In the genomic region with DNA sequence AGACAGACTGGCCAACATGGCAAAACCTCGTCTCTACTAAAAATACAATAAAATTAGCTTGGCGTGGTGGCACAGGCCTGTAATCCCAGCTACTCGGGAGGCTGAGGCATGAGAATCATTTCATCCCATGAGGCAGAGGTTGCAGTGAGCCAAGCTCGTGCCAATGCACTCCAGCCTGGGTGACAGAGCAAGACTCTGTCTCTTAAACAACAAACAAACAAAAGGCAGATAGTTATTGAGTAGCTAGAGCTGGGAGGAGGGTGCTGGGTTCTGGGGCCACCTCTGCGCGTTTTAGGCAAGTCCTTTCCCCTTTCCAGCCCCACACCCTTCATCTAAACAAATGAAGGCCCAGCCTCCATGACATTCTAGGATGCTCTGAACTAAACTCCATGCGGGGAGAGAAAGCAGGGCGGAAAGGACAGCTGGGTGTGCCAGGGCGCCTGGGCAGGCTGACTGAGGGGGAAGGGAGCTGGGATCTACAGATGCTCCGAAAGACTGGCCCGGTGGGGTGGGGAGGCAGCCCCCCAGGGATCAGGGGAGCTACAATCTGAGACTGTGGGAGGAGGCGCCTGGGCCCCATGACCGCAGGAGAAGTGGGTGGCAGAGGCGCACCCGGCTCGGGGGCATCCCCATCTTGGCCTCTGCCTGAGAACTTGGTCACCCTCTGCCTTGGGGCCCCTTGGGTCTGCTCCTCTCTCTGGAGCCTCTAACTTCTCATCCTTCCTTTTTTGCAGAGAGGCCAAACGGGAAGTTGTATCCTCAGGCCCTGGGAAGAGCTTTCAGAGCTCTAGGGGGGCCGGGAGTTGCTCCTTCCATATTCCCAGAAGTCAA, we compare ENCODE assay signal across 9 cellular contexts. TPM values are rescaled to one million over a fixed set of nuclear protein-coding genes. Genes with fewer than 3 reads are reported as not detected.
DNase-seq lines count a peak whose midpoint lies in the region; ATAC-seq, FAIRE-seq and TF ChIP-seq lines count a peak whose summit lies in the region.
"Had no signal": no experiment of that assay in that cellular context is flagged by ENCODE, and none has a peak within 500 bp of the region (broad histone marks: within the 10 kb centered on the region; RNA-seq: fewer than 3 reads in every experiment).

No MANE protein-coding gene starts in this region.

- H3K27ac ChIP-seq in H1 (ENCODE audit: low read depth, low read length) = no peak overlapping the region
- H3K27ac ChIP-seq: tibial artery had no signal

- no peak overlapping the region for H3K4me3 ChIP-seq in H1 (ENCODE audit: extremely low read depth in 1 of 4, insufficient read depth in 2 of 4, low read depth in 3 of 4, low read length in 4 of 4)
- H3K4me3 ChIP-seq: tibial artery had no signal

- TF ChIP-seq CTCF in H1 (IDR thresholded peaks at IDR 0.05; ENCODE audit: control extremely low read depth in 1 of 3, insufficient read depth in 1 of 3, low read depth in 1 of 3, low read length in 3 of 3) (no peak), chondrocyte (IDR thresholded peaks at IDR 0.05) (no peak)

- H3K23me2 ChIP-seq in H1 (ENCODE audit: low read depth, low read length) = no peaks in the 10 kb centered on the region

- peak; percentile 47 to 55 for DNase-seq in activated CD4-positive, alpha-beta T cell treated with anti-CD3 and anti-CD28 coated beads for 24 hours (ENCODE audit: low read depth in 2 of 2)
- DNase-seq in H1 (ENCODE audit: low read depth in 1 of 2, low spot score in 2 of 2) (no peak), chondrocyte (ENCODE audit: low spot score) (no peak), RCC 7860 (ENCODE audit: low spot score) (no peak), NCI-H187 (lab: John Stamatoyannopoulos, UW) (no peak)
- peak; percentile 43 to 50 for DNase-seq in stimulated activated CD8-positive, alpha-beta memory T cell treated with anti-CD3 and anti-CD28 coated beads, Interleukin-15, amount 100 ng/mL, for 4 hours (ENCODE audit: low read depth in 2 of 2)

- H3K79me2 ChIP-seq in H1 (ENCODE audit: control insufficient read depth in 1 of 2, insufficient read depth in 2 of 2, low read length in 2 of 2) = no peaks in the 10 kb centered on the region

- peak overlapping the region; percentile 78; the same call in 1 of the 2 replicates for H2AFZ ChIP-seq in H1 (ENCODE audit: low read length)

- H2BK20ac ChIP-seq in H1 (ENCODE audit: low read length) = no peak overlapping the region

- H3K9ac ChIP-seq in H1 (replicated peaks in 1 of 4; ENCODE audit: extremely low read depth in 1 of 4, low read depth in 3 of 4, low read length in 3 of 4) = no peak overlapping the region

- no peak overlapping the region for H4K91ac ChIP-seq in H1 (replicated peaks; ENCODE audit: insufficient read length, low read length)

- no peak for TF ChIP-seq EP300 in H1 (IDR thresholded peaks at IDR 0.05; ENCODE audit: borderline replicate concordance in 1 of 2, low read depth in 2 of 2, low read length in 2 of 2)

- no peak for TF ChIP-seq POLR2A in H1 (IDR thresholded peaks at IDR 0.05; ENCODE audit: control extremely low read depth in 1 of 2, low read depth in 2 of 2, low read length in 2 of 2)

- ATAC-seq in GM21619 (IDR thresholded peaks at IDR 0.05; ENCODE audit: unreplicated experiment) (peak; percentile 28), HG03342 (IDR thresholded peaks at IDR 0.05; ENCODE audit: unreplicated experiment) (no peak)

- H3K36me3 ChIP-seq in H1 (ENCODE audit: control insufficient read depth in 2 of 4, insufficient read depth in 4 of 4, low read length in 3 of 4) = no peaks in the 10 kb centered on the region
- H3K36me3 ChIP-seq: tibial artery had no signal

- no peak overlapping the region for H2AK5ac ChIP-seq in H1 (ENCODE audit: low read depth, low read length)

- no peak overlapping the region for H2BK12ac ChIP-seq in H1 (ENCODE audit: low read depth, low read length)

- no peak overlapping the region for H3K18ac ChIP-seq in H1 (ENCODE audit: extremely low read depth, low read length)

- 87% methylated on average over 17 of the region's 18 CpGs; no CpG with 5 or more reads in 1 of the 2 experiments for WGBS in H1 (ENCODE audit: extremely low coverage in 1 of 2, insufficient coverage in 1 of 2, insufficient read length in 1 of 2, insufficient replicate concordance in 2 of 2, low coverage in 1 of 2, low lambda C conversion rate in 2 of 2, missing lambda C conversion rate in 1 of 2), 2 experiments

- H3K27me3 ChIP-seq in H1 (replicated peaks in 1 of 4; ENCODE audit: control insufficient read depth in 3 of 4, extremely low read depth in 1 of 4, insufficient read depth in 3 of 4, low read length in 3 of 4) = peaks cover 0 to 2% (median 0%) of the 10 kb centered on the region in 4 experiments; a peak in 1 of 7 replicates

- H2BK15ac ChIP-seq in H1 (ENCODE audit: low read length) = no peak overlapping the region

- H3K4me1 ChIP-seq in H1 (replicated peaks in 1 of 4; ENCODE audit: control insufficient read depth in 3 of 4, insufficient read depth in 4 of 4, low read length in 3 of 4) = peaks cover 0 to 3% (median 0%) of the 10 kb centered on the region in 4 experiments; a peak in 1 of 7 replicates
- H3K4me1 ChIP-seq: tibial artery had no signal

- H4K5ac ChIP-seq in H1 (ENCODE audit: insufficient read length, low read depth, low read length) = no peak overlapping the region

- no peak overlapping the region for H3K56ac ChIP-seq in H1 (replicated peaks; ENCODE audit: insufficient read length, low read depth, low read length)

- peaks cover 2% of the 10 kb centered on the region for H3K27me3 Mint-ChIP-seq in chondrocyte (ENCODE audit: low read depth)

- H4K8ac ChIP-seq in H1 (ENCODE audit: extremely low read depth, insufficient read depth, low read length) = no peak overlapping the region

- CTCF ChIA-PET in H1 (lab: Charles Lee; ENCODE audit: partially characterized antibody) = interaction anchor here (0.5 to 1.9 kb wide), 6 partner anchors 9 to 86 kb away, joined by 3 to 6 read pairs (median 4); partner anchors contain the start of gene DCTPP1

- no peaks in the 10 kb centered on the region for H4K20me1 ChIP-seq in H1 (replicated peaks in 1 of 2; ENCODE audit: control insufficient read depth in 1 of 2, insufficient read depth in 2 of 2, low read length in 2 of 2)

- no peak overlapping the region for H3K23ac ChIP-seq in H1 (ENCODE audit: insufficient read length)

- H3K79me1 ChIP-seq in H1 (ENCODE audit: low read depth, low read length) = no peaks in the 10 kb centered on the region

- H3K4me3 Mint-ChIP-seq in chondrocyte (ENCODE audit: unreplicated experiment) = no peak overlapping the region

- TF ChIP-seq RAD21 in H1 (IDR thresholded peaks at IDR 0.05 in 1 of 2, conservative IDR thresholded peaks at IDR 0.05 in 1 of 2; ENCODE audit: low read depth in 2 of 2, low read length in 2 of 2) = no peak

- H3K9me3 Mint-ChIP-seq in chondrocyte (ENCODE audit: low read depth) = no peaks in the 10 kb centered on the region

- FAIRE-seq in H1 (lab: Jason Lieb, UNC) (no peak), RCC 7860 (lab: Jason Lieb, UNC) (no peak)

- H3K9me3 ChIP-seq in H1 (ENCODE audit: insufficient read depth in 2 of 2, low read depth in 1 of 2, low read length in 1 of 2) = no peaks in the 10 kb centered on the region
- H3K9me3 ChIP-seq: tibial artery had no signal

- no peak overlapping the region for H3K4ac ChIP-seq in H1 (replicated peaks; ENCODE audit: insufficient read length, low read depth, low read length)

- H3K4me2 ChIP-seq in H1 (ENCODE audit: insufficient read depth in 1 of 2, low read depth in 2 of 2, low read length in 2 of 2) = no peak overlapping the region

- no peak overlapping the region for H2BK5ac ChIP-seq in H1 (ENCODE audit: low read depth, low read length)

- peaks cover 12% of the 10 kb centered on the region for H3K4me1 Mint-ChIP-seq in chondrocyte (ENCODE audit: low read depth)

- POLR2A ChIA-PET in H1 (lab: Charles Lee; ENCODE audit: partially characterized antibody) = interaction anchor here (0.6 to 1.4 kb wide), 3 partner anchors 11 to 398 kb away, joined by 3 to 4 read pairs (median 3); partner anchors contain the start of gene ZNF689

- H2BK120ac ChIP-seq in H1 (replicated peaks; ENCODE audit: low read depth, low read length) = no peak overlapping the region

- no peak overlapping the region for H3K27ac Mint-ChIP-seq in chondrocyte (ENCODE audit: unreplicated experiment)

- H3K36me3 Mint-ChIP-seq in chondrocyte (ENCODE audit: low read depth) = no peaks in the 10 kb centered on the region

- H3K14ac ChIP-seq in H1 (ENCODE audit: insufficient read length) = no peak overlapping the region

RNA-seq across cellular contexts. Expression of gene ITGAL, which starts 0.9 kb away (rescaled TPM):
- not detected in 2 replicates for total RNA-seq in H1 (2021; fragmentation: NEBNext Ultra II Directional; extraction: Animal tissue kit (Norgen Biotek cat#: 25700))
- 0.02 TPM in 1 of 2 replicates, not detected in the other for polyA plus RNA-seq in H1 (2011; rRNA removed)
- polyA plus RNA-seq in H1 (2011; cell fraction: cytosol; rRNA removed) = 0.13 TPM
- polyA plus RNA-seq in H1 (2011; cell fraction: nucleus; rRNA removed) = 0.03 TPM
- polyA plus RNA-seq in H1 (2012, experiment 1 of 2) = 0.03 to 0.61 TPM in 2 of 4 replicates, not detected in the others
- not detected for polyA plus RNA-seq in H1 (2012, experiment 2 of 2)
- 0.04 TPM for polyA plus RNA-seq in H1 (2013, experiment 1 of 2)
- polyA plus RNA-seq in H1 (2013, experiment 2 of 2) = 0.09 TPM
- polyA minus RNA-seq in H1 (2011; rRNA and poly(A)+ RNA removed) = 0.24 and 0.25 TPM in 2 replicates
- polyA minus RNA-seq in H1 (2011; cell fraction: cytosol; rRNA and poly(A)+ RNA removed) = not detected
- polyA minus RNA-seq in H1 (2011; cell fraction: nucleus; rRNA and poly(A)+ RNA removed) = not detected
- total RNA-seq in chondrocyte = not detected in 3 replicates

RNA-seq across cellular contexts. Expression of gene SEPHS2, which starts 27.8 kb away (rescaled TPM):
- total RNA-seq in H1 (2021; fragmentation: NEBNext Ultra II Directional; extraction: Animal tissue kit (Norgen Biotek cat#: 25700)) = 61.8 and 62.0 TPM in 2 replicates
- 27.5 and 28.2 TPM in 2 replicates for polyA plus RNA-seq in H1 (2011; rRNA removed)
- polyA plus RNA-seq in H1 (2011; cell fraction: cytosol; rRNA removed) = 46.0 TPM
- 19.7 TPM for polyA plus RNA-seq in H1 (2011; cell fraction: nucleus; rRNA removed)
- 44.1 to 49.7 TPM (median 47.1 TPM) in 4 replicates for polyA plus RNA-seq in H1 (2012, experiment 1 of 2)
- polyA plus RNA-seq in H1 (2012, experiment 2 of 2) = 15.9 TPM
- 36.3 TPM for polyA plus RNA-seq in H1 (2013, experiment 1 of 2)
- 38.0 TPM for polyA plus RNA-seq in H1 (2013, experiment 2 of 2)
- polyA minus RNA-seq in H1 (2011; rRNA and poly(A)+ RNA removed) = 38.7 and 52.0 TPM in 2 replicates
- polyA minus RNA-seq in H1 (2011; cell fraction: cytosol; rRNA and poly(A)+ RNA removed) = 18.6 TPM
- polyA minus RNA-seq in H1 (2011; cell fraction: nucleus; rRNA and poly(A)+ RNA removed) = 20.7 TPM
- total RNA-seq in chondrocyte = 37.4 to 54.3 TPM (median 53.8 TPM) in 3 replicates

RNA-seq across cellular contexts. Expression of gene DCTPP1, which starts 43.6 kb away (rescaled TPM):
- total RNA-seq in H1 (2021; fragmentation: NEBNext Ultra II Directional; extraction: Animal tissue kit (Norgen Biotek cat#: 25700)) = 90.4 and 94.5 TPM in 2 replicates
- polyA plus RNA-seq in H1 (2011; rRNA removed) = 103 and 105 TPM in 2 replicates
- polyA plus RNA-seq in H1 (2011; cell fraction: cytosol; rRNA removed) = 108 TPM
- 51.4 TPM for polyA plus RNA-seq in H1 (2011; cell fraction: nucleus; rRNA removed)
- polyA plus RNA-seq in H1 (2012, experiment 1 of 2) = 74.8 to 99.2 TPM (median 95.4 TPM) in 4 replicates
- 172 TPM for polyA plus RNA-seq in H1 (2012, experiment 2 of 2)
- 61.2 TPM for polyA plus RNA-seq in H1 (2013, experiment 1 of 2)
- 60.1 TPM for polyA plus RNA-seq in H1 (2013, experiment 2 of 2)
- 27.2 and 45.3 TPM in 2 replicates for polyA minus RNA-seq in H1 (2011; rRNA and poly(A)+ RNA removed)
- 37.7 TPM for polyA minus RNA-seq in H1 (2011; cell fraction: cytosol; rRNA and poly(A)+ RNA removed)
- polyA minus RNA-seq in H1 (2011; cell fraction: nucleus; rRNA and poly(A)+ RNA removed) = 16.8 TPM
- 25.5 to 33.8 TPM (median 26.4 TPM) in 3 replicates for total RNA-seq in chondrocyte

RNA-seq across cellular contexts. Expression of gene ZNF768, which starts 52.9 kb away (rescaled TPM):
- 34.7 and 36.1 TPM in 2 replicates for total RNA-seq in H1 (2021; fragmentation: NEBNext Ultra II Directional; extraction: Animal tissue kit (Norgen Biotek cat#: 25700))
- 47.7 and 63.3 TPM in 2 replicates for polyA plus RNA-seq in H1 (2011; rRNA removed)
- polyA plus RNA-seq in H1 (2011; cell fraction: cytosol; rRNA removed) = 42.8 TPM
- 40.0 TPM for polyA plus RNA-seq in H1 (2011; cell fraction: nucleus; rRNA removed)
- polyA plus RNA-seq in H1 (2012, experiment 1 of 2) = 25.3 to 31.6 TPM (median 27.9 TPM) in 4 replicates
- polyA plus RNA-seq in H1 (2012, experiment 2 of 2) = 28.8 TPM
- polyA plus RNA-seq in H1 (2013, experiment 1 of 2) = 26.6 TPM
- 28.4 TPM for polyA plus RNA-seq in H1 (2013, experiment 2 of 2)
- 14.0 and 14.1 TPM in 2 replicates for polyA minus RNA-seq in H1 (2011; rRNA and poly(A)+ RNA removed)
- polyA minus RNA-seq in H1 (2011; cell fraction: cytosol; rRNA and poly(A)+ RNA removed) = 29.0 TPM
- polyA minus RNA-seq in H1 (2011; cell fraction: nucleus; rRNA and poly(A)+ RNA removed) = 15.6 TPM
- 27.6 to 30.0 TPM (median 28.6 TPM) in 3 replicates for total RNA-seq in chondrocyte

Comparison
In these comparisons a context has a peak if more than half of its experiments do, and no peak if none do; other contexts are left out.
1. DNase-seq: peak in activated CD4-positive, alpha-beta T cell treated with anti-CD3 and anti-CD28 coated beads for 24 hours (2 of 2) and stimulated activated CD8-positive, alpha-beta memory T cell treated with anti-CD3 and anti-CD28 coated beads, Interleukin-15, amount 100 ng/mL, for 4 hours (2 of 2); none in H1 (0 of 2), chondrocyte (single experiment), RCC 7860 (single experiment) and NCI-H187 (0 of 2).